11 cellular contexts compared by ENCODE assay signal in genomic region chr1:168879906-168880734, GRCh38.
DNase-seq lines count a peak whose midpoint lies in the region; TF ChIP-seq lines count a peak whose summit lies in the region.
"Had no signal": no experiment of that assay in that cellular context is flagged by ENCODE, and none has a peak within 500 bp of the region (broad histone marks: within the 10 kb centered on the region; RNA-seq: fewer than 3 reads in every experiment).

No MANE protein-coding gene starts in this region.

- DNase-seq in CD1c-positive myeloid dendritic cell (ENCODE audit: extremely low spot score) (peak; percentile 4), NCI-H69 (lab: John Stamatoyannopoulos, UW) (peak; percentile 42), fibroblast of pulmonary artery (ENCODE audit: low read depth) (peak; percentile 60), osteoblast (ENCODE audit: insufficient read length, low spot score, missing footprints) (peak; percentile 54), BE2C (no peak), 8988T (no peak)
- DNase-seq in activated T-cell treated with anti-CD3 and anti-CD28 coated beads, Interleukin-2, amount 50 U/mL, for 1 hour = no peak
- no peak for DNase-seq in stimulated activated CD4-positive, alpha-beta T cell treated with anti-CD3 and anti-CD28 coated beads, Interleukin-1b, Interleukin-23, amount 100 ng/mL, for 48 hours
- DNase-seq: activated naive CD8-positive, alpha-beta T cell treated with anti-CD3 and anti-CD28 coated beads, Interleukin-2, amount 10 ng/mL, durations not matched to agents 7 days and 5 days; CD8-positive, alpha-beta memory T cell; NCI-H526 treated with DMSO at 0.1 percent for 48 hours had no signal

- H3K36me3 ChIP-seq in osteoblast (ENCODE audit: insufficient read depth, low read length) (no peaks in the 10 kb centered on the region), BE2C (no peaks in the 10 kb centered on the region)

- no peak overlapping the region for H3K4me2 ChIP-seq in osteoblast (ENCODE audit: insufficient read depth, low read length)

- H3K27me3 ChIP-seq in osteoblast (ENCODE audit: insufficient read depth, low read length) (no peaks in the 10 kb centered on the region), BE2C (no peaks in the 10 kb centered on the region)

- no peak overlapping the region for H3K27ac ChIP-seq in osteoblast (ENCODE audit: low read depth, low read length)

- H3K4me3 ChIP-seq in fibroblast of pulmonary artery (replicated peaks; ENCODE audit: low read depth, low read length) (peak overlapping the region; percentile 26), osteoblast (ENCODE audit: insufficient read depth, low read length) (no peak overlapping the region), BE2C (ENCODE audit: low read depth, low read length) (no peak overlapping the region)

- no peaks in the 10 kb centered on the region for H3K4me1 ChIP-seq in osteoblast (ENCODE audit: insufficient read depth, low read length)
- H3K4me1 ChIP-seq in BE2C = no peaks in the 10 kb centered on the region

- no peaks in the 10 kb centered on the region for H3K9me3 ChIP-seq in osteoblast (ENCODE audit: low read depth, low read length)
- no peaks in the 10 kb centered on the region for H3K9me3 ChIP-seq in BE2C

- no peaks in the 10 kb centered on the region for H3K79me2 ChIP-seq in osteoblast (ENCODE audit: insufficient read depth, low read length)

- H4K20me1 ChIP-seq in osteoblast (ENCODE audit: insufficient read depth, low read length) = no peaks in the 10 kb centered on the region

- H2AFZ ChIP-seq in osteoblast (ENCODE audit: low read length) = no peak overlapping the region

- TF ChIP-seq CTCF in fibroblast of pulmonary artery (IDR thresholded peaks at IDR 0.05; ENCODE audit: low read length, missing control alignments) (no peak), osteoblast (IDR thresholded peaks at IDR 0.05; ENCODE audit: extremely low read depth, low read depth, low read length) (no peak), BE2C (IDR thresholded peaks at IDR 0.05; ENCODE audit: low read depth, low read length) (no peak)

Comparison
In these comparisons a context has a peak if more than half of its experiments do, and no peak if none do; other contexts are left out.
1. DNase-seq: peak in CD1c-positive myeloid dendritic cell (single experiment), NCI-H69 (single experiment), fibroblast of pulmonary artery (single experiment) and osteoblast (single experiment); none in BE2C (single experiment), 8988T (single experiment), activated T-cell treated with anti-CD3 and anti-CD28 coated beads, Interleukin-2, amount 50 U/mL, for 1 hour (single experiment) and stimulated activated CD4-positive, alpha-beta T cell treated with anti-CD3 and anti-CD28 coated beads, Interleukin-1b, Interleukin-23, amount 100 ng/mL, for 48 hours (single experiment).